ENCODE assay signal across 13 cellular contexts in the genomic region with DNA sequence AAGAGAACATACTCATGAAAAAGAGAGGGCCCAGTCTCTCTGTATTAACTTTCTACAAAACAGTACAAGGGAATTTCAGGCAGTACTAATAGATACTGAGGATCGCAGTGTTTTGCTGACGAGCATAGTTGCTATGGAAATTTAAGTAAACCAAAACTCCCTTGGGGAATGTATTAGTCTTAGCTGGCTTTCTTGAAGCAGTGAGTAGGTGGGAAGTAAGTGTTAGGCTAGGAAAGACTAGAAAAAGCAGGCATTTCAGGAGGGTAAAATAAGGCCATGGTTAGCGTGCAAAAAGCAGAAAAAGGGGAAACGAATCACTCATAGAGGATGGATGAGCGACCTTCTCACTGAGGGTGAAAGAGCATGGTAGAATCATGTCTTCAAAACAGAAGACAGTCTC.
DNase-seq lines count a peak whose midpoint lies in the region; ATAC-seq and TF ChIP-seq lines count a peak whose summit lies in the region.
"Had no signal": no experiment of that assay in that cellular context is flagged by ENCODE, and none has a peak within 500 bp of the region (broad histone marks: within the 10 kb centered on the region; RNA-seq: fewer than 3 reads in every experiment).

No MANE protein-coding gene starts in this region.

- TF ChIP-seq CTCF in AG09319 (IDR thresholded peaks at IDR 0.05; ENCODE audit: low read depth, low read length): no peak
- TF ChIP-seq CTCF in brain (conservative IDR thresholded peaks at IDR 0.05): no peak

- H3K27me3 Mint-ChIP-seq in brain (peaks cover 6% of the 10 kb centered on the region), memory B cell (peaks cover 15% of the 10 kb centered on the region)

- H3K27ac Mint-ChIP-seq in brain (peak overlapping the region in 4 of 5 experiments; percentile 7 to 48 (median 33)), memory B cell (no peak overlapping the region)
- H3K27ac Mint-ChIP-seq in activated naive CD4-positive, alpha-beta T cell treated with anti-CD3 and anti-CD28 coated beads, Interleukin-2, amount 50 U/mL, for 72 hours: no peak overlapping the region
- H3K27ac Mint-ChIP-seq: activated naive CD4-positive, alpha-beta T cell treated with anti-CD3 and anti-CD28 coated beads for 36 hours; CD4-positive, alpha-beta memory T cell had no signal

- ATAC-seq in HG02588 (IDR thresholded peaks at IDR 0.05; ENCODE audit: unreplicated experiment) (peak; percentile 80), memory B cell (ENCODE audit: low read depth) (no peak), GM19467 (IDR thresholded peaks at IDR 0.05; ENCODE audit: unreplicated experiment) (no peak)
- no peak for ATAC-seq in activated naive CD4-positive, alpha-beta T cell treated with anti-CD3 and anti-CD28 coated beads, Interleukin-2, amount 50 U/mL, for 72 hours
- ATAC-seq: activated CD4-positive, CD25-positive, alpha-beta regulatory T cell treated with anti-CD3 and anti-CD28 coated beads, Interleukin-2, amount 50 U/mL, for 24 hours; Panc1 had no signal

- H3K9me3 Mint-ChIP-seq in brain: peaks cover 0 to 4% (median 3%) of the 10 kb centered on the region in 5 experiments
- H3K9me3 Mint-ChIP-seq in memory B cell: no peaks in the 10 kb centered on the region
- H3K9me3 Mint-ChIP-seq in activated naive CD4-positive, alpha-beta T cell treated with anti-CD3 and anti-CD28 coated beads, Interleukin-2, amount 50 U/mL, for 72 hours: no peaks in the 10 kb centered on the region
- H3K9me3 Mint-ChIP-seq: activated naive CD4-positive, alpha-beta T cell treated with anti-CD3 and anti-CD28 coated beads for 36 hours had no signal

- DNase-seq in AG09319 (ENCODE audit: extremely low read depth, low read depth): peak; percentile 42
- no peak for DNase-seq in memory B cell (ENCODE audit: low spot score in 2 of 2)
- no peak for DNase-seq in activated CD8-positive, alpha-beta memory T cell treated with anti-CD3 and anti-CD28 coated beads, Interleukin-2, amount 50 U/mL, for 4 hours
- DNase-seq in SKM-1 (lab: John Stamatoyannopoulos, UW; ENCODE audit: unreplicated experiment): no peak
- no peak for DNase-seq in activated naive CD4-positive, alpha-beta T cell treated with anti-CD3 and anti-CD28 coated beads, Interleukin-2, amount 50 U/mL, for 72 hours (ENCODE audit: low spot score in 2 of 2)
- DNase-seq: activated naive CD4-positive, alpha-beta T cell treated with anti-CD3 and anti-CD28 coated beads for 36 hours; CD4-positive, alpha-beta memory T cell; NCI-H187 had no signal

- peak overlapping the region in 2 of 5 experiments; percentile 2 for H3K4me3 Mint-ChIP-seq in brain
- H3K4me3 Mint-ChIP-seq in memory B cell: peak overlapping the region; percentile 8
- H3K4me3 Mint-ChIP-seq: activated naive CD4-positive, alpha-beta T cell treated with anti-CD3 and anti-CD28 coated beads for 36 hours; CD4-positive, alpha-beta memory T cell had no signal

- H3K36me3 Mint-ChIP-seq in brain (no peaks in the 10 kb centered on the region), memory B cell (no peaks in the 10 kb centered on the region)
- no peaks in the 10 kb centered on the region for H3K36me3 Mint-ChIP-seq in activated naive CD4-positive, alpha-beta T cell treated with anti-CD3 and anti-CD28 coated beads, Interleukin-2, amount 50 U/mL, for 72 hours
- H3K36me3 Mint-ChIP-seq: CD4-positive, alpha-beta memory T cell had no signal

- H3K4me1 Mint-ChIP-seq in brain (peaks cover 30% of the 10 kb centered on the region), memory B cell (peaks cover 3% of the 10 kb centered on the region)
- H3K4me1 Mint-ChIP-seq: CD4-positive, alpha-beta memory T cell had no signal

Comparison
In these comparisons a context has a peak if more than half of its experiments do, and no peak if none do; other contexts are left out.
1. H3K27ac Mint-ChIP-seq: peak in brain (4 of 5); none in memory B cell (single experiment) and activated naive CD4-positive, alpha-beta T cell treated with anti-CD3 and anti-CD28 coated beads, Interleukin-2, amount 50 U/mL, for 72 hours (0 of 2).